Comparison of ENCODE assay signal across 14 cellular contexts in genomic region chr7:20513897-20514296, GRCh38.
DNase-seq lines count a peak whose midpoint lies in the region; ATAC-seq, FAIRE-seq and TF ChIP-seq lines count a peak whose summit lies in the region.
"Had no signal": no experiment of that assay in that cellular context is flagged by ENCODE, and none has a peak within 500 bp of the region (broad histone marks: within the 10 kb centered on the region; RNA-seq: fewer than 3 reads in every experiment).

No MANE protein-coding gene starts in this region.

- no peak overlapping the region for H3K9ac ChIP-seq in Loucy (ENCODE audit: low read depth, low read length, poor library complexity, severe bottlenecking)

- peak overlapping the region; percentile 46 for H3K4me2 ChIP-seq in DOHH2 (ENCODE audit: low read length)
- H3K4me2 ChIP-seq in Loucy (ENCODE audit: low read depth, low read length, poor library complexity, severe bottlenecking) = peak overlapping the region; percentile 70
- H3K4me2 ChIP-seq: GM23338 had no signal

- H3K4me3 Mint-ChIP-seq in nephron = no peak overlapping the region
- H3K4me3 Mint-ChIP-seq: B cell; CD4-positive, alpha-beta T cell; GM23338 had no signal

- H3K9me3 Mint-ChIP-seq in nephron = no peaks in the 10 kb centered on the region
- H3K9me3 Mint-ChIP-seq: CD4-positive, alpha-beta T cell; GM23338 had no signal

- H3K36me3 Mint-ChIP-seq in nephron (ENCODE audit: low read depth) = no peaks in the 10 kb centered on the region

- no peaks in the 10 kb centered on the region for H4K20me1 ChIP-seq in DOHH2 (ENCODE audit: control insufficient read depth, insufficient read depth, low read depth, low read length)
- H4K20me1 ChIP-seq in Loucy (ENCODE audit: insufficient read depth, low read length, poor library complexity, severe bottlenecking) = no peaks in the 10 kb centered on the region

- H3K79me2 ChIP-seq in DOHH2 (ENCODE audit: control insufficient read depth, low read length) (no peaks in the 10 kb centered on the region), Loucy (ENCODE audit: insufficient read depth, low read length) (no peaks in the 10 kb centered on the region)

- peak overlapping the region in 2 of 3 experiments; percentile 40 to 66 for H3K27ac Mint-ChIP-seq in nephron
- H3K27ac Mint-ChIP-seq: B cell; CD4-positive, alpha-beta T cell; GM23338 had no signal

- TF ChIP-seq CTCF in DOHH2 (IDR thresholded peaks at IDR 0.05; ENCODE audit: low read depth, low read length, poor library complexity, severe bottlenecking) (no peak), Loucy (conservative IDR thresholded peaks at IDR 0.05; ENCODE audit: low read length) (no peak), nephron (IDR thresholded peaks at IDR 0.05; ENCODE audit: unreplicated experiment in 3 of 3) (no peak)

- H3K27me3 ChIP-seq in DOHH2 (ENCODE audit: control insufficient read depth, low read length) (no peaks in the 10 kb centered on the region), Loucy (ENCODE audit: insufficient read depth, low read length, poor library complexity, severe bottlenecking) (no peaks in the 10 kb centered on the region)

- peaks cover 64% of the 10 kb centered on the region for H3K4me1 ChIP-seq in DOHH2 (ENCODE audit: control insufficient read depth, low read length)
- H3K4me1 ChIP-seq in Loucy (ENCODE audit: insufficient read depth, low read length, poor library complexity, severe bottlenecking) = peaks cover 47% of the 10 kb centered on the region

- no peaks in the 10 kb centered on the region for H3K9me2 ChIP-seq in DOHH2 (replicated peaks; ENCODE audit: control insufficient read depth, low read length)
- H3K9me2 ChIP-seq in Loucy (replicated peaks; ENCODE audit: low read depth, low read length) = no peaks in the 10 kb centered on the region

- peak; percentile 97 for FAIRE-seq in colon (lab: Jason Lieb, UNC)
- FAIRE-seq: HepG2, HTR-8/SVneo had no signal

- H2AFZ ChIP-seq in Loucy (ENCODE audit: low read length) = no peak overlapping the region
- H2AFZ ChIP-seq: GM23338 had no signal

- peak overlapping the region; percentile 49; the same call in 1 of the 2 replicates for H3K27ac ChIP-seq in DOHH2 (ENCODE audit: low read depth, low read length)

- DNase-seq in NCI-H226 = no peak
- DNase-seq in NCI-H1048 (lab: John Stamatoyannopoulos, UW) = no peak
- DNase-seq: CD4-positive, alpha-beta T cell; DND-41; H7 had no signal

- H3K4me1 Mint-ChIP-seq in nephron = peaks cover 26% of the 10 kb centered on the region
- H3K4me1 Mint-ChIP-seq: B cell, GM23338 had no signal

- ATAC-seq in HG03280 (IDR thresholded peaks at IDR 0.05; ENCODE audit: unreplicated experiment) = no peak
- ATAC-seq: GM23338, HepG2 had no signal

- H3K27me3 Mint-ChIP-seq in nephron (ENCODE audit: low read depth) = no peaks in the 10 kb centered on the region
- H3K27me3 Mint-ChIP-seq: B cell; CD4-positive, alpha-beta T cell had no signal

- H3K9me3 ChIP-seq in DOHH2 (ENCODE audit: control insufficient read depth, insufficient read depth, low read length) = no peaks in the 10 kb centered on the region
- H3K9me3 ChIP-seq in Loucy (ENCODE audit: insufficient read depth, low read depth, low read length) = no peaks in the 10 kb centered on the region

- H3K36me3 ChIP-seq in DOHH2 (ENCODE audit: control insufficient read depth, low read length) = no peaks in the 10 kb centered on the region
- no peaks in the 10 kb centered on the region for H3K36me3 ChIP-seq in Loucy (ENCODE audit: insufficient read depth, low read length)

- peak overlapping the region; percentile 7; the same call in 1 of the 2 replicates for H3K4me3 ChIP-seq in DOHH2 (ENCODE audit: low read length)
- H3K4me3 ChIP-seq in Loucy (ENCODE audit: low read length, poor library complexity, severe bottlenecking) = peak overlapping the region; percentile 50
- H3K4me3 ChIP-seq: GM23338 had no signal

- peaks cover 2% of the 10 kb centered on the region; the same call in 1 of the 2 replicates for H3F3A ChIP-seq in DOHH2 (ENCODE audit: control insufficient read depth, insufficient read depth)
- peaks cover 2% of the 10 kb centered on the region; the same call in 1 of the 2 replicates for H3F3A ChIP-seq in Loucy (ENCODE audit: low read depth)
